Comparison of ENCODE assay signal across 1 cellular context in genomic region chr6:43517503-43518357, GRCh38.
TF ChIP-seq lines count a peak whose summit lies in the region.

No MANE protein-coding gene starts in this region.

TF ChIP-seq in K562, 482 proteins besides CTCF, POLR2A, EP300 and RAD21 (continued from another document):
- peak; percentile 71; the same call in 1 of the 2 replicates for TF ChIP-seq THRB (CRISPR knock-in tag; conservative IDR thresholded peaks at IDR 0.05)
- TF ChIP-seq SRSF1 (IDR thresholded peaks at IDR 0.05; ENCODE audit: low read depth, low read length) = no peak
- TF ChIP-seq ZNF134 (CRISPR knock-in tag; conservative IDR thresholded peaks at IDR 0.05) = no peak
- no peak for TF ChIP-seq ZNF592 (IDR thresholded peaks at IDR 0.05)
- no peak; the same call in 1 of the 2 replicates for TF ChIP-seq PML (IDR thresholded peaks at IDR 0.05; ENCODE audit: low read length)
- TF ChIP-seq U2AF2 (optimal IDR thresholded peaks at IDR 0.05; ENCODE audit: low read depth, low read length) = no peak
- TF ChIP-seq ZNF140 (CRISPR knock-in tag; IDR thresholded peaks at IDR 0.05) = no peak
- TF ChIP-seq NCOA4 (IDR thresholded peaks at IDR 0.05; ENCODE audit: partially characterized antibody) = no peak
- 0 out of 4 replicates have a peak, but pooled peaks of 1 of the 2 experiments have one; percentile 16 for TF ChIP-seq CSDE1 (IDR thresholded peaks at IDR 0.05)
- 0 out of 2 replicates have a peak, but pooled peaks have one; percentile 53 for TF ChIP-seq KAT7 (CRISPR knock-in tag; IDR thresholded peaks at IDR 0.05; ENCODE audit: borderline replicate concordance)
- TF ChIP-seq ZNF384 (IDR thresholded peaks at IDR 0.05; ENCODE audit: low read depth, low read length) = no peak
- no peak for TF ChIP-seq PTTG1 (tag; IDR thresholded peaks at IDR 0.05; ENCODE audit: low read depth)
- TF ChIP-seq SMARCA4 (IDR thresholded peaks at IDR 0.05) = 0 out of 2 replicates have a peak, but pooled peaks have one; percentile 31
- TF ChIP-seq, protein P1, sequence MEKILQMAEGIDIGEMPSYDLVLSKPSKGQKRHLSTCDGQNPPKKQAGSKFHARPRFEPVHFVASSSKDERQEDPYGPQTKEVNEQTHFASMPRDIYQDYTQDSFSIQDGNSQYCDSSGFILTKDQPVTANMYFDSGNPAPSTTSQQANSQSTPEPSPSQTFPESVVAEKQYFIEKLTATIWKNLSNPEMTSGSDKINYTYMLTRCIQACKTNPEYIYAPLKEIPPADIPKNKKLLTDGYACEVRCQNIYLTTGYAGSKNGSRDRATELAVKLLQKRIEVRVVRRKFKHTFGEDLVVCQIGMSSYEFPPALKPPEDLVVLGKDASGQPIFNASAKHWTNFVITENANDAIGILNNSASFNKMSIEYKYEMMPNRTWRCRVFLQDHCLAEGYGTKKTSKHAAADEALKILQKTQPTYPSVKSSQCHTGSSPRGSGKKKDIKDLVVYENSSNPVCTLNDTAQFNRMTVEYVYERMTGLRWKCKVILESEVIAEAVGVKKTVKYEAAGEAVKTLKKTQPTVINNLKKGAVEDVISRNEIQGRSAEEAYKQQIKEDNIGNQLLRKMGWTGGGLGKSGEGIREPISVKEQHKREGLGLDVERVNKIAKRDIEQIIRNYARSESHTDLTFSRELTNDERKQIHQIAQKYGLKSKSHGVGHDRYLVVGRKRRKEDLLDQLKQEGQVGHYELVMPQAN (IDR thresholded peaks at IDR 0.05; ENCODE audit: borderline replicate concordance) = peak; percentile 41; the same call in 1 of the 2 replicates
- no peak for TF ChIP-seq RBM25 (IDR thresholded peaks at IDR 0.05; ENCODE audit: low read depth, low read length, severe bottlenecking)
- no peak for TF ChIP-seq NR2C1 (IDR thresholded peaks at IDR 0.05)
- no peak for TF ChIP-seq NR2C1 (tag; IDR thresholded peaks at IDR 0.05)
- no peak for TF ChIP-seq HOXB6 (CRISPR knock-in tag; IDR thresholded peaks at IDR 0.05; ENCODE audit: borderline replicate concordance)
- no peak for TF ChIP-seq FOXJ3 (CRISPR knock-in tag; IDR thresholded peaks at IDR 0.05)
- 0 out of 4 replicates have a peak, but pooled peaks of 1 of the 2 experiments have one; percentile 6 for TF ChIP-seq TBL1XR1 (IDR thresholded peaks at IDR 0.05; ENCODE audit: low read length in 2 of 2)
- no peak for TF ChIP-seq POLR2AphosphoS5 (IDR thresholded peaks at IDR 0.05; ENCODE audit: control insufficient read depth, insufficient read depth, low read depth, low read length)
- TF ChIP-seq RBFOX2 (IDR thresholded peaks at IDR 0.05; ENCODE audit: low read depth, low read length) = no peak
- 0 out of 4 replicates have a peak, but pooled peaks of 1 of the 2 experiments have one; percentile 11 for TF ChIP-seq MAZ (CRISPR knock-in tag; conservative IDR thresholded peaks at IDR 0.05 in 1 of 2, IDR thresholded peaks at IDR 0.05 in 1 of 2)
- TF ChIP-seq, protein P2, sequence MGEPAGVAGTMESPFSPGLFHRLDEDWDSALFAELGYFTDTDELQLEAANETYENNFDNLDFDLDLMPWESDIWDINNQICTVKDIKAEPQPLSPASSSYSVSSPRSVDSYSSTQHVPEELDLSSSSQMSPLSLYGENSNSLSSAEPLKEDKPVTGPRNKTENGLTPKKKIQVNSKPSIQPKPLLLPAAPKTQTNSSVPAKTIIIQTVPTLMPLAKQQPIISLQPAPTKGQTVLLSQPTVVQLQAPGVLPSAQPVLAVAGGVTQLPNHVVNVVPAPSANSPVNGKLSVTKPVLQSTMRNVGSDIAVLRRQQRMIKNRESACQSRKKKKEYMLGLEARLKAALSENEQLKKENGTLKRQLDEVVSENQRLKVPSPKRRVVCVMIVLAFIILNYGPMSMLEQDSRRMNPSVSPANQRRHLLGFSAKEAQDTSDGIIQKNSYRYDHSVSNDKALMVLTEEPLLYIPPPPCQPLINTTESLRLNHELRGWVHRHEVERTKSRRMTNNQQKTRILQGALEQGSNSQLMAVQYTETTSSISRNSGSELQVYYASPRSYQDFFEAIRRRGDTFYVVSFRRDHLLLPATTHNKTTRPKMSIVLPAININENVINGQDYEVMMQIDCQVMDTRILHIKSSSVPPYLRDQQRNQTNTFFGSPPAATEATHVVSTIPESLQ (CRISPR knock-in tag; IDR thresholded peaks at IDR 0.05) = no peak
- TF ChIP-seq HNRNPK (IDR thresholded peaks at IDR 0.05; ENCODE audit: low read depth, low read length, poor library complexity, severe bottlenecking) = no peak
- no peak for TF ChIP-seq ZNF280B (CRISPR knock-in tag; IDR thresholded peaks at IDR 0.05)
- no peak for TF ChIP-seq FOS (IDR thresholded peaks at IDR 0.05; ENCODE audit: extremely low read depth, insufficient read length)
- TF ChIP-seq ZNF146 (CRISPR knock-in tag; IDR thresholded peaks at IDR 0.05; ENCODE audit: unreplicated experiment) = no peak
- TF ChIP-seq NFE2L1 (tag; IDR thresholded peaks at IDR 0.05; ENCODE audit: borderline replicate concordance, low read depth) = no peak
- TF ChIP-seq FOXA1 (IDR thresholded peaks at IDR 0.05; ENCODE audit: borderline replicate concordance) = no peak
- TF ChIP-seq E2F8 (IDR thresholded peaks at IDR 0.05; ENCODE audit: low read depth, partially characterized antibody) = no peak
- TF ChIP-seq, protein P3, sequence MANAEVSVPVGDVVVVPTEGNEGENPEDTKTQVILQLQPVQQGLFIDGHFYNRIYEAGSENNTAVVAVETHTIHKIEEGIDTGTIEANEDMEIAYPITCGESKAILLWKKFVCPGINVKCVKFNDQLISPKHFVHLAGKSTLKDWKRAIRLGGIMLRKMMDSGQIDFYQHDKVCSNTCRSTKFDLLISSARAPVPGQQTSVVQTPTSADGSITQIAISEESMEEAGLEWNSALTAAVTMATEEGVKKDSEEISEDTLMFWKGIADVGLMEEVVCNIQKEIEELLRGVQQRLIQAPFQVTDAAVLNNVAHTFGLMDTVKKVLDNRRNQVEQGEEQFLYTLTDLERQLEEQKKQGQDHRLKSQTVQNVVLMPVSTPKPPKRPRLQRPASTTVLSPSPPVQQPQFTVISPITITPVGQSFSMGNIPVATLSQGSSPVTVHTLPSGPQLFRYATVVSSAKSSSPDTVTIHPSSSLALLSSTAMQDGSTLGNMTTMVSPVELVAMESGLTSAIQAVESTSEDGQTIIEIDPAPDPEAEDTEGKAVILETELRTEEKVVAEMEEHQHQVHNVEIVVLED (CRISPR knock-in tag; IDR thresholded peaks at IDR 0.05) = no peak
- TF ChIP-seq, protein P4, sequence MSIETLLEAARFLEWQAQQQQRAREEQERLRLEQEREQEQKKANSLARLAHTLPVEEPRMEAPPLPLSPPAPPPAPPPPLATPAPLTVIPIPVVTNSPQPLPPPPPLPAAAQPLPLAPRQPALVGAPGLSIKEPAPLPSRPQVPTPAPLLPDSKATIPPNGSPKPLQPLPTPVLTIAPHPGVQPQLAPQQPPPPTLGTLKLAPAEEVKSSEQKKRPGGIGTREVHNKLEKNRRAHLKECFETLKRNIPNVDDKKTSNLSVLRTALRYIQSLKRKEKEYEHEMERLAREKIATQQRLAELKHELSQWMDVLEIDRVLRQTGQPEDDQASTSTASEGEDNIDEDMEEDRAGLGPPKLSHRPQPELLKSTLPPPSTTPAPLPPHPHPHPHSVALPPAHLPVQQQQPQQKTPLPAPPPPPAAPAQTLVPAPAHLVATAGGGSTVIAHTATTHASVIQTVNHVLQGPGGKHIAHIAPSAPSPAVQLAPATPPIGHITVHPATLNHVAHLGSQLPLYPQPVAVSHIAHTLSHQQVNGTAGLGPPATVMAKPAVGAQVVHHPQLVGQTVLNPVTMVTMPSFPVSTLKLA (conservative IDR thresholded peaks at IDR 0.05) = no peak
- TF ChIP-seq ZNF24 (IDR thresholded peaks at IDR 0.05) = no peak
- no peak for TF ChIP-seq CCAR2 (IDR thresholded peaks at IDR 0.05; ENCODE audit: low read depth, low read length)
- no peak for TF ChIP-seq ZNF398 (CRISPR knock-in tag; IDR thresholded peaks at IDR 0.05)
- no peak for TF ChIP-seq ZBTB26 (CRISPR knock-in tag; IDR thresholded peaks at IDR 0.05)
TF ChIP-seq in K562: peak in this region for 22.
